ENCODE assay signal across 8 cellular contexts in the genomic region with DNA sequence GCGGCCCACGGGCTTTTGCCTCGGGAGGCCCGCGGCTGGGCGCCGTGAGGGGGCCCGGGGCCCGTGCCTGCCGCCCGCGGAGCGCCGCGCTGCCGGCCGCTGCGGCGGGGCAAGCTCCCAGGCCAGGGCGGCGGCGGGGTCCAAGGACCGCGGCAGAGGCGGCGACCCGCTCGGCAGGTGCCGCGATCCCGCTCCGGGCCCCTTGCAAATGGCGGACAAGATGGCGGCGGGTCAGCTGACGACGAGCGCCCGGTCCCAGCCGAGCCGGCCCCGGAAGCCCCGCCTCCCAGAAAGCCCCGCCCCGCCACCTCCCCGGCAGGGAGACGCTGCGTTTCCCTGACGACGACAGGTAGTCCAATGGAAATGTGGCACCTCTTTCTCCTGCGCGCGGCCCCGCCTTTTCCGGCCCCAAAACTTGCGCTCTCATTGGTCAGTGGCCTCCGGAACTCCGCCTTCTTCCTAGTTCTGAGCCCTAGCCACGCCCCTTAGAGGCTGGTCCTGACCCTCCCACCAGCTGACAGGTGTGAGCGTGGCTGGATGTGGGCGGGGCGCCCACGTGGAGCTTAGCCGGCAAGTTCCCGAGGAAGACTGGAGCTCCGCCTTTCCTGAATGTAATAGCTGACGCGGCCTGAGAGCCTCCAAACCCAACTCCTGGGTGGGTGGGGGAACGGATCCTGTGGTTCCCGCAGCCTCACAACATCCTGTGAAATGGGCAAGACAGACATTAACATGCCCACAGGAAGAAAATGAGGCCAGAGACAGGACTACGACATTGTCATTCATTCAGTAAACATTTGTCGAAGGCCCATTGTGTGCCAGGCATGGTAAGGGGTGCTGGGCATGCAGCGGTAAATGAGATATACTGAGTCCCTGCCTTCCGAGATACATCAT. TPM values are rescaled to one million over a fixed set of nuclear protein-coding genes. Genes with fewer than 3 reads are reported as not detected.
A peak's percentile ranks its signal among the peaks of the same experiment; 100 is the strongest.
DNase-seq lines count a peak whose midpoint lies in the region; ATAC-seq and TF ChIP-seq lines count a peak whose summit lies in the region.

TSS of gene AP3D1 (minus strand) at position 228 of the 891 bp plus-strand sequence. CDS start 232 bp downstream, outside the sequence.

- peak within 1 kb of the TSS; percentile 87 for H3K4me2 ChIP-seq in PC-3 (ENCODE audit: low read length)

- no peak for TF ChIP-seq CTCF in PC-3 (conservative IDR thresholded peaks at IDR 0.05; ENCODE audit: low read depth, low read length)
- TF ChIP-seq CTCF in epithelial cell of esophagus (IDR thresholded peaks at IDR 0.05; ENCODE audit: insufficient read depth, low read depth, low read length, missing control alignments), result no peak

- H3K9me2 ChIP-seq in PC-3 (replicated peaks; ENCODE audit: low read length), result no peaks in the 10 kb centered on the region

- BruUV-seq in PC-3 (replicated peaks; lab: Mats Ljungman, UMichigan), result no TSS peak

- peak; percentile 95 for DNase-seq in DMS114 treated with DMSO at 0.1 percent for 48 hours (lab: John Stamatoyannopoulos, UW; ENCODE audit: unreplicated experiment)
- peak; percentile 98 for DNase-seq in PC-3
- peak; percentile 100 for DNase-seq in activated T-cell treated with anti-CD3 and anti-CD28 coated beads for 48 hours (ENCODE audit: low read depth)
- peak; percentile 100 for DNase-seq in epithelial cell of esophagus (ENCODE audit: low read depth)
- peak; percentile 100 for DNase-seq in stimulated activated CD8-positive, alpha-beta memory T cell treated with anti-CD3 and anti-CD28 coated beads, Interleukin-4, amount 100 ng/mL, for 1 hour (ENCODE audit: low read depth in 2 of 2, low spot score in 1 of 2)

- CTCF ChIA-PET in PC-3 (lab: Charles Lee), result interaction anchor here (0.7 kb wide), 1 partner anchor 254 kb away, joined by 3 read pairs; no protein-coding TSS in a partner anchor

- H3K9me3 ChIP-seq in PC-3 (ENCODE audit: low read length) (no peaks in the 10 kb centered on the region), mononuclear cell (ENCODE audit: low read depth, low read length) (no peaks in the 10 kb centered on the region)

- peak within 1 kb of the TSS; percentile 98 for H3K4me3 ChIP-seq in PC-3 (ENCODE audit: low read length)
- peak within 1 kb of the TSS; percentile 84 for H3K4me3 ChIP-seq in epithelial cell of esophagus (ENCODE audit: low read length)
- peak within 1 kb of the TSS; percentile 85 for H3K4me3 ChIP-seq in mononuclear cell (ENCODE audit: low read length)

- 0 out of 2 replicates have a peak, but pooled peaks cover 4% of the 10 kb centered on the region for H4K20me1 ChIP-seq in PC-3 (ENCODE audit: low read length)

- peaks cover 13% of the 10 kb centered on the region for H3K4me1 ChIP-seq in PC-3 (ENCODE audit: insufficient read depth, low read length)
- peaks cover 42% of the 10 kb centered on the region for H3K4me1 ChIP-seq in mononuclear cell (ENCODE audit: insufficient read depth, low read length)

- peak; percentile 84 for ATAC-seq in GM21576 (IDR thresholded peaks at IDR 0.05; ENCODE audit: unreplicated experiment)
- peak; percentile 87 for ATAC-seq in PC-3

- POLR2A ChIA-PET in PC-3 (lab: Charles Lee; ENCODE audit: unreplicated experiment), result interaction anchor here (0.6 to 0.7 kb wide), 2 partner anchors 13 to 100 kb away, joined by 3 to 6 read pairs; no protein-coding TSS in a partner anchor

- no peaks in the 10 kb centered on the region for H3F3A ChIP-seq in PC-3 (ENCODE audit: low read length, unreplicated experiment)

- no peaks in the 10 kb centered on the region for H3K36me3 ChIP-seq in PC-3 (ENCODE audit: low read depth, low read length)

- peak within 1 kb of the TSS; percentile 100 for H3K9ac ChIP-seq in PC-3 (ENCODE audit: low read length)

- peak within 1 kb of the TSS; percentile 64 for H3K27ac ChIP-seq in PC-3 (ENCODE audit: low read length)

- H3K27me3 ChIP-seq in PC-3 (ENCODE audit: low read length) (no peaks in the 10 kb centered on the region), mononuclear cell (ENCODE audit: insufficient read depth, low read length) (no peaks in the 10 kb centered on the region)

- H3K79me2 ChIP-seq in PC-3 (ENCODE audit: low read length), result peaks cover 46% of the 10 kb centered on the region

- no peak for TF ChIP-seq RAD21 in Ishikawa (IDR thresholded peaks at IDR 0.05; ENCODE audit: low read depth)

- intact Hi-C loops in PC-3 (cut with micrococcal nuclease), result loop anchor here (5.0 kb wide), 1 partner anchor 54 kb away; the partner anchor contains the start of genes IZUMO4 and MOB3A

- no peak within 1 kb of the TSS for H2AFZ ChIP-seq in PC-3 (ENCODE audit: low read length)

- no peak for TF ChIP-seq EP300 in Ishikawa (IDR thresholded peaks at IDR 0.05; ENCODE audit: borderline replicate concordance)

TF ChIP-seq in Ishikawa, 13 proteins besides CTCF, POLR2A, EP300 and RAD21:
- TF ChIP-seq EGR1 (IDR thresholded peaks at IDR 0.05), result peak; percentile 76
- no peak for TF ChIP-seq CEBPB (IDR thresholded peaks at IDR 0.05)
- TF ChIP-seq FOXM1 (IDR thresholded peaks at IDR 0.05; ENCODE audit: borderline replicate concordance, low read depth), result no peak
- TF ChIP-seq YY1 (IDR thresholded peaks at IDR 0.05; ENCODE audit: low read depth), result peak; percentile 94
- peak; percentile 63; the same call in 1 of the 2 replicates for TF ChIP-seq CREB1 (IDR thresholded peaks at IDR 0.05; ENCODE audit: low read depth)
- peak; percentile 89 for TF ChIP-seq USF1 (IDR thresholded peaks at IDR 0.05)
- peak; percentile 77; the same call in 1 of the 2 replicates for TF ChIP-seq TAF1 (IDR thresholded peaks at IDR 0.05; ENCODE audit: low read depth)
- no peak for TF ChIP-seq ZBTB7A (IDR thresholded peaks at IDR 0.05; ENCODE audit: low read depth)
- TF ChIP-seq TCF12 (IDR thresholded peaks at IDR 0.05; ENCODE audit: low read depth), result no peak
- no peak for TF ChIP-seq TEAD4 (IDR thresholded peaks at IDR 0.05)
- TF ChIP-seq, protein P1, sequence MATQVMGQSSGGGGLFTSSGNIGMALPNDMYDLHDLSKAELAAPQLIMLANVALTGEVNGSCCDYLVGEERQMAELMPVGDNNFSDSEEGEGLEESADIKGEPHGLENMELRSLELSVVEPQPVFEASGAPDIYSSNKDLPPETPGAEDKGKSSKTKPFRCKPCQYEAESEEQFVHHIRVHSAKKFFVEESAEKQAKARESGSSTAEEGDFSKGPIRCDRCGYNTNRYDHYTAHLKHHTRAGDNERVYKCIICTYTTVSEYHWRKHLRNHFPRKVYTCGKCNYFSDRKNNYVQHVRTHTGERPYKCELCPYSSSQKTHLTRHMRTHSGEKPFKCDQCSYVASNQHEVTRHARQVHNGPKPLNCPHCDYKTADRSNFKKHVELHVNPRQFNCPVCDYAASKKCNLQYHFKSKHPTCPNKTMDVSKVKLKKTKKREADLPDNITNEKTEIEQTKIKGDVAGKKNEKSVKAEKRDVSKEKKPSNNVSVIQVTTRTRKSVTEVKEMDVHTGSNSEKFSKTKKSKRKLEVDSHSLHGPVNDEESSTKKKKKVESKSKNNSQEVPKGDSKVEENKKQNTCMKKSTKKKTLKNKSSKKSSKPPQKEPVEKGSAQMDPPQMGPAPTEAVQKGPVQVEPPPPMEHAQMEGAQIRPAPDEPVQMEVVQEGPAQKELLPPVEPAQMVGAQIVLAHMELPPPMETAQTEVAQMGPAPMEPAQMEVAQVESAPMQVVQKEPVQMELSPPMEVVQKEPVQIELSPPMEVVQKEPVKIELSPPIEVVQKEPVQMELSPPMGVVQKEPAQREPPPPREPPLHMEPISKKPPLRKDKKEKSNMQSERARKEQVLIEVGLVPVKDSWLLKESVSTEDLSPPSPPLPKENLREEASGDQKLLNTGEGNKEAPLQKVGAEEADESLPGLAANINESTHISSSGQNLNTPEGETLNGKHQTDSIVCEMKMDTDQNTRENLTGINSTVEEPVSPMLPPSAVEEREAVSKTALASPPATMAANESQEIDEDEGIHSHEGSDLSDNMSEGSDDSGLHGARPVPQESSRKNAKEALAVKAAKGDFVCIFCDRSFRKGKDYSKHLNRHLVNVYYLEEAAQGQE (IDR thresholded peaks at IDR 0.05; ENCODE audit: low read depth), result no peak
- TF ChIP-seq, protein P2, sequence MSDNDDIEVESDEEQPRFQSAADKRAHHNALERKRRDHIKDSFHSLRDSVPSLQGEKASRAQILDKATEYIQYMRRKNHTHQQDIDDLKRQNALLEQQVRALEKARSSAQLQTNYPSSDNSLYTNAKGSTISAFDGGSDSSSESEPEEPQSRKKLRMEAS (IDR thresholded peaks at IDR 0.05), result peak; percentile 95

RNA-seq across cellular contexts. Expression of gene AP3D1, which starts in this region (rescaled TPM):
- 103 and 142 TPM in 2 replicates for total RNA-seq in PC-3 (2014; rRNA removed)
- 26.2 TPM for total RNA-seq in mononuclear cell

Comparison
In these comparisons a context has a peak if more than half of its experiments do, and no peak if none do; other contexts are left out.
1. Peak in every context shown above with its lines: DNase-seq, ATAC-seq, H3K4me3 ChIP-seq and H3K27ac ChIP-seq.